ENCODE assay signal across 2 cellular contexts in genomic region chr5:30667293-30667692, GRCh38.
TF ChIP-seq lines count a peak whose summit lies in the region.

No MANE protein-coding gene starts in this region.

TF ChIP-seq in HepG2, 621 proteins besides CTCF, POLR2A, EP300 and RAD21 (continued from another document):
- TF ChIP-seq, protein P1, sequence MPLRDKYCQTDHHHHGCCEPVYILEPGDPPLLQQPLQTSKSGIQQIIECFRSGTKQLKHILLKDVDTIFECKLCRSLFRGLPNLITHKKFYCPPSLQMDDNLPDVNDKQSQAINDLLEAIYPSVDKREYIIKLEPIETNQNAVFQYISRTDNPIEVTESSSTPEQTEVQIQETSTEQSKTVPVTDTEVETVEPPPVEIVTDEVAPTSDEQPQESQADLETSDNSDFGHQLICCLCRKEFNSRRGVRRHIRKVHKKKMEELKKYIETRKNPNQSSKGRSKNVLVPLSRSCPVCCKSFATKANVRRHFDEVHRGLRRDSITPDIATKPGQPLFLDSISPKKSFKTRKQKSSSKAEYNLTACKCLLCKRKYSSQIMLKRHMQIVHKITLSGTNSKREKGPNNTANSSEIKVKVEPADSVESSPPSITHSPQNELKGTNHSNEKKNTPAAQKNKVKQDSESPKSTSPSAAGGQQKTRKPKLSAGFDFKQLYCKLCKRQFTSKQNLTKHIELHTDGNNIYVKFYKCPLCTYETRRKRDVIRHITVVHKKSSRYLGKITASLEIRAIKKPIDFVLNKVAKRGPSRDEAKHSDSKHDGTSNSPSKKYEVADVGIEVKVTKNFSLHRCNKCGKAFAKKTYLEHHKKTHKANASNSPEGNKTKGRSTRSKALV (CRISPR knock-in tag; IDR thresholded peaks at IDR 0.05): no peak

TF ChIP-seq in K562, 482 proteins besides CTCF, POLR2A, EP300 and RAD21 (continued from another document):
- TF ChIP-seq, protein P2, sequence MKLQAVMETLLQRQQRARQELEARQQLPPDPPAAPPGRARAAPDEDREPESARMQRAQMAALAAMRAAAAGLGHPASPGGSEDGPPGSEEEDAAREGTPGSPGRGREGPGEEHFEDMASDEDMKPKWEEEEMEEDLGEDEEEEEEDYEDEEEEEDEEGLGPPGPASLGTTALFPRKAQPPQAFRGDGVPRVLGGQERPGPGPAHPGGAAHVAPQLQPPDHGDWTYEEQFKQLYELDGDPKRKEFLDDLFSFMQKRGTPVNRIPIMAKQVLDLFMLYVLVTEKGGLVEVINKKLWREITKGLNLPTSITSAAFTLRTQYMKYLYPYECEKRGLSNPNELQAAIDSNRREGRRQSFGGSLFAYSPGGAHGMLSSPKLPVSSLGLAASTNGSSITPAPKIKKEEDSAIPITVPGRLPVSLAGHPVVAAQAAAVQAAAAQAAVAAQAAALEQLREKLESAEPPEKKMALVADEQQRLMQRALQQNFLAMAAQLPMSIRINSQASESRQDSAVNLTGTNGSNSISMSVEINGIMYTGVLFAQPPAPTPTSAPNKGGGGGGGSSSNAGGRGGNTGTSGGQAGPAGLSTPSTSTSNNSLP (IDR thresholded peaks at IDR 0.05; ENCODE audit: borderline replicate concordance, low read depth, low read length): no peak
- TF ChIP-seq, protein P3, sequence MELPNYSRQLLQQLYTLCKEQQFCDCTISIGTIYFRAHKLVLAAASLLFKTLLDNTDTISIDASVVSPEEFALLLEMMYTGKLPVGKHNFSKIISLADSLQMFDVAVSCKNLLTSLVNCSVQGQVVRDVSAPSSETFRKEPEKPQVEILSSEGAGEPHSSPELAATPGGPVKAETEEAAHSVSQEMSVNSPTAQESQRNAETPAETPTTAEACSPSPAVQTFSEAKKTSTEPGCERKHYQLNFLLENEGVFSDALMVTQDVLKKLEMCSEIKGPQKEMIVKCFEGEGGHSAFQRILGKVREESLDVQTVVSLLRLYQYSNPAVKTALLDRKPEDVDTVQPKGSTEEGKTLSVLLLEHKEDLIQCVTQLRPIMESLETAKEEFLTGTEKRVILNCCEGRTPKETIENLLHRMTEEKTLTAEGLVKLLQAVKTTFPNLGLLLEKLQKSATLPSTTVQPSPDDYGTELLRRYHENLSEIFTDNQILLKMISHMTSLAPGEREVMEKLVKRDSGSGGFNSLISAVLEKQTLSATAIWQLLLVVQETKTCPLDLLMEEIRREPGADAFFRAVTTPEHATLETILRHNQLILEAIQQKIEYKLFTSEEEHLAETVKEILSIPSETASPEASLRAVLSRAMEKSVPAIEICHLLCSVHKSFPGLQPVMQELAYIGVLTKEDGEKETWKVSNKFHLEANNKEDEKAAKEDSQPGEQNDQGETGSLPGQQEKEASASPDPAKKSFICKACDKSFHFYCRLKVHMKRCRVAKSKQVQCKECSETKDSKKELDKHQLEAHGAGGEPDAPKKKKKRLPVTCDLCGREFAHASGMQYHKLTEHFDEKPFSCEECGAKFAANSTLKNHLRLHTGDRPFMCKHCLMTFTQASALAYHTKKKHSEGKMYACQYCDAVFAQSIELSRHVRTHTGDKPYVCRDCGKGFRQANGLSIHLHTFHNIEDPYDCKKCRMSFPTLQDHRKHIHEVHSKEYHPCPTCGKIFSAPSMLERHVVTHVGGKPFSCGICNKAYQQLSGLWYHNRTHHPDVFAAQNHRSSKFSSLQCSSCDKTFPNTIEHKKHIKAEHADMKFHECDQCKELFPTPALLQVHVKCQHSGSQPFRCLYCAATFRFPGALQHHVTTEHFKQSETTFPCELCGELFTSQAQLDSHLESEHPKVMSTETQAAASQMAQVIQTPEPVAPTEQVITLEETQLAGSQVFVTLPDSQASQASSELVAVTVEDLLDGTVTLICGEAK (IDR thresholded peaks at IDR 0.05): no peak
- TF ChIP-seq, protein P3 (CRISPR knock-in tag; IDR thresholded peaks at IDR 0.05): no peak
- TF ChIP-seq STAT5A (IDR thresholded peaks at IDR 0.05; ENCODE audit: borderline replicate concordance, low read length): no peak
- no peak for TF ChIP-seq FOXM1 (IDR thresholded peaks at IDR 0.05; ENCODE audit: low read depth)
- no peak for TF ChIP-seq FOXM1 (CRISPR knock-in tag; IDR thresholded peaks at IDR 0.05; ENCODE audit: low read depth)
- TF ChIP-seq ZNF780A (CRISPR knock-in tag; IDR thresholded peaks at IDR 0.05): no peak
